In genomic region chr3:152430223-152431002, GRCh38 we compare ENCODE assay signal across 1 cellular context.
TF ChIP-seq lines count a peak whose summit lies in the region.

No MANE protein-coding gene starts in this region.

TF ChIP-seq in WTC11, 78 proteins besides CTCF, POLR2A, EP300 and RAD21 (continued from another document):
- TF ChIP-seq FOXJ3 (CRISPR knock-in tag; IDR thresholded peaks at IDR 0.05; ENCODE audit: borderline replicate concordance) = no peak
- TF ChIP-seq ZNF532 (CRISPR knock-in tag; IDR thresholded peaks at IDR 0.05; ENCODE audit: borderline replicate concordance) = no peak
- TF ChIP-seq NR2C2 (CRISPR knock-in tag; IDR thresholded peaks at IDR 0.05) = no peak
- TF ChIP-seq HMGA2 (CRISPR knock-in tag; IDR thresholded peaks at IDR 0.05) = no peak
- no peak for TF ChIP-seq CREM (CRISPR knock-in tag; IDR thresholded peaks at IDR 0.05)
- TF ChIP-seq PRRX2 (CRISPR knock-in tag; IDR thresholded peaks at IDR 0.05) = no peak
- no peak for TF ChIP-seq ZSCAN18 (CRISPR knock-in tag; IDR thresholded peaks at IDR 0.05)
- TF ChIP-seq KAT7 (CRISPR knock-in tag; IDR thresholded peaks at IDR 0.05; ENCODE audit: borderline replicate concordance) = no peak
- no peak for TF ChIP-seq ZNF281 (CRISPR knock-in tag; IDR thresholded peaks at IDR 0.05)
- TF ChIP-seq USF2 (CRISPR knock-in tag; IDR thresholded peaks at IDR 0.05) = no peak
- TF ChIP-seq JUN (CRISPR knock-in tag; IDR thresholded peaks at IDR 0.05) = no peak
